ENCODE assay signal across 8 cellular contexts in genomic region chr15:93974804-93975481, GRCh38.
DNase-seq lines count a peak whose midpoint lies in the region; ATAC-seq, FAIRE-seq and TF ChIP-seq lines count a peak whose summit lies in the region.

No MANE protein-coding gene starts in this region.

- H3K4me3 Mint-ChIP-seq in nephron progenitor cell = no peak overlapping the region

- H3K27me3 Mint-ChIP-seq in nephron progenitor cell (ENCODE audit: low read depth, poor library complexity) = peaks cover 4% of the 10 kb centered on the region

- H3K4me3 ChIP-seq in bronchial epithelial cell (ENCODE audit: low read depth, low read length) = no peak overlapping the region

- H3K9me3 Mint-ChIP-seq in nephron progenitor cell = peaks cover 9% of the 10 kb centered on the region

- TF ChIP-seq CTCF in bronchial epithelial cell (IDR thresholded peaks at IDR 0.05; ENCODE audit: insufficient read depth, low read length, severe bottlenecking) (peak; percentile 68), nephron progenitor cell (IDR thresholded peaks at IDR 0.05) (peak; percentile 48)

- no peaks in the 10 kb centered on the region for H3K36me3 ChIP-seq in bronchial epithelial cell (ENCODE audit: control insufficient read depth, insufficient read depth, low read length)

- H3K36me3 Mint-ChIP-seq in nephron progenitor cell (ENCODE audit: low read depth) = no peaks in the 10 kb centered on the region

- no peak for FAIRE-seq in bronchial epithelial cell (lab: Jason Lieb, UNC)

- no peaks in the 10 kb centered on the region for H3K27me3 ChIP-seq in bronchial epithelial cell (ENCODE audit: control insufficient read depth, insufficient read depth, low read length)

- DNase-seq in D341Med (ENCODE audit: low spot score) (peak; percentile 18), NCI-H146 (lab: John Stamatoyannopoulos, UW) (peak; percentile 37), bronchial epithelial cell (ENCODE audit: low read depth) (peak; percentile 63), nephron progenitor cell (peak; percentile 10), 8988T (no peak), T-helper 1 cell (no peak)

- H3K4me1 Mint-ChIP-seq in nephron progenitor cell = peaks cover 26% of the 10 kb centered on the region

- ATAC-seq in HG03196 (IDR thresholded peaks at IDR 0.05; ENCODE audit: unreplicated experiment) (no peak), GM18858 (IDR thresholded peaks at IDR 0.05; ENCODE audit: unreplicated experiment) (no peak)

- no peak overlapping the region for H3K27ac Mint-ChIP-seq in nephron progenitor cell

Comparison
In these comparisons a context has a peak if more than half of its experiments do, and no peak if none do; other contexts are left out.
1. DNase-seq: peak in D341Med (single experiment), NCI-H146 (single experiment), bronchial epithelial cell (single experiment) and nephron progenitor cell (single experiment); none in 8988T (single experiment) and T-helper 1 cell (0 of 5).